In the genomic region with DNA sequence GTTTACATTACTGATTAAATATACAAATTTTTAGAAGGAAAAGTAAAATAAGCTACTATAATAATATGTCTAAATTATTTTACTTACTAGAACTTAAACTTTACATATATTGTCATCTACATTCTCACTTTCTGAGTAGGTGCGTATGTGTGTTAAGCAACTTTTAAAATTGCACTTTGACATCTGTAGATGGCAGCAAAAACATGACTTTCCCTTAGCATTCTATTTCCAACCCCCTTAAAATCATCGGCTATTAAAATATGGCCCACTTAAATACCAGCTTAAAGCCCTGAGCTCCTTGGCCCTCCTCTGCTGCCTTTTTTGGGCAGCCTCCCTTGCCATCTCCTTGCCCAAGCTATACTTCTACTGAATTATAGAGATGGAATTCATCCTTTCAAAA, we compare ENCODE assay signal across 8 cellular contexts.
DNase-seq lines count a peak whose midpoint lies in the region; ATAC-seq, FAIRE-seq and TF ChIP-seq lines count a peak whose summit lies in the region.

No MANE protein-coding gene starts in this region.

- POLR2A ChIA-PET in SK-N-SH (lab: Yijun Ruan, JAX) (interaction anchor here (0.7 kb wide), 1 partner anchor 566 kb away, joined by 3 read pairs; no protein-coding TSS in a partner anchor), HepG2 (lab: Yijun Ruan, JAX) (interaction anchor here (1.1 to 3.3 kb wide), 4 partner anchors 8 to 278 kb away, joined by 3 to 11 read pairs (median 6); a partner anchor contains a TSS)

- H3K9ac ChIP-seq in SK-N-SH (no peak overlapping the region), HepG2 (ENCODE audit: insufficient read depth, low read depth, low read length) (no peak overlapping the region)

- no peaks in the 10 kb centered on the region for H3K79me2 ChIP-seq in SK-N-SH (ENCODE audit: insufficient read depth)
- no peaks in the 10 kb centered on the region for H3K79me2 ChIP-seq in HepG2 (ENCODE audit: insufficient read depth, low read length)

- no peaks in the 10 kb centered on the region for H3F3A ChIP-seq in SK-N-SH (replicated peaks; ENCODE audit: insufficient read depth)

- no peak overlapping the region for H3K27ac Mint-ChIP-seq in HFFc6

- H3K27me3 ChIP-seq in SK-N-SH (ENCODE audit: insufficient read depth) (no peaks in the 10 kb centered on the region), HepG2 (ENCODE audit: control insufficient read depth in 1 of 2, insufficient read depth in 2 of 2, low read length in 2 of 2) (no peaks in the 10 kb centered on the region)

- BruUV-seq in HepG2 (replicated peaks; lab: Mats Ljungman, UMichigan): no TSS peak

- H3K4me1 Mint-ChIP-seq in HFFc6 (ENCODE audit: low read depth): no peaks in the 10 kb centered on the region; the same call in 1 of the 2 replicates

- H3K4me2 ChIP-seq in SK-N-SH: no peak overlapping the region
- H3K4me2 ChIP-seq in HepG2 (ENCODE audit: low read depth, low read length): no peak overlapping the region

- in situ Hi-C loops in HepG2 (cut with HindIII; ENCODE audit: extremely low pct_ligation_motif_present, low pct_unique_long_range_greater_than_20kb): loop anchor here (5.0 to 10.0 kb wide), 2 partner anchors 135 to 278 kb away; a partner anchor contains a TSS

- intact Hi-C loops in HepG2 (cut with micrococcal nuclease; ENCODE audit: unreplicated experiment): loop anchor here (1.0 to 5.0 kb wide), 5 partner anchors 82 to 566 kb away; no protein-coding TSS in a partner anchor

- H3K4me3 Mint-ChIP-seq in HFFc6: no peak overlapping the region

- H3K36me3 ChIP-seq in SK-N-SH (replicated peaks in 1 of 2; ENCODE audit: control insufficient read depth in 1 of 2, insufficient read depth in 2 of 2, low read length in 1 of 2): no peaks in the 10 kb centered on the region
- no peaks in the 10 kb centered on the region for H3K36me3 ChIP-seq in HepG2 (replicated peaks in 1 of 2; ENCODE audit: control insufficient read depth in 1 of 2, insufficient read depth in 2 of 2, low read length in 2 of 2)

- no peaks in the 10 kb centered on the region for H3K36me3 Mint-ChIP-seq in HFFc6 (ENCODE audit: low read depth)

- no peaks in the 10 kb centered on the region for H3K9me2 ChIP-seq in SK-N-SH

- H3K27me3 Mint-ChIP-seq in HFFc6 (ENCODE audit: insufficient read depth): peaks cover 2% of the 10 kb centered on the region

- H2AFZ ChIP-seq in SK-N-SH (ENCODE audit: low read depth) (no peak overlapping the region), HepG2 (ENCODE audit: low read length) (no peak overlapping the region)

- H3K4me1 ChIP-seq in SK-N-SH (ENCODE audit: control insufficient read depth in 1 of 2, insufficient read depth in 2 of 2, low read depth in 1 of 2, low read length in 1 of 2) (peaks cover 0 to 2% of the 10 kb centered on the region in 2 experiments; a peak in 2 of 4 replicates), HepG2 (ENCODE audit: insufficient read depth, low read length) (peaks cover 51% of the 10 kb centered on the region)

- CTCF ChIA-PET in SK-N-SH (lab: Yijun Ruan, JAX) (interaction anchor here (0.7 to 6.6 kb wide), 31 partner anchors 9 to 575 kb away, joined by 3 to 68 read pairs (median 5); no protein-coding TSS in a partner anchor), HepG2 (lab: Yijun Ruan, JAX; ENCODE audit: low intra/inter-chr PET ratio, low total read pairs) (interaction anchor here (1.0 to 1.6 kb wide), 2 partner anchors 84 to 566 kb away, joined by 3 to 6 read pairs; no protein-coding TSS in a partner anchor)

- H3K4me3 ChIP-seq in SK-N-SH (ENCODE audit: low read depth in 2 of 2, low read length in 1 of 2) (no peak overlapping the region), HepG2 (replicated peaks in 1 of 3; ENCODE audit: insufficient read depth in 1 of 3, low read depth in 2 of 3, low read length in 3 of 3) (no peak overlapping the region)

- TF ChIP-seq CTCF in HFFc6 (IDR thresholded peaks at IDR 0.05): peak; percentile 68
- peak; percentile 47 for TF ChIP-seq CTCF in SK-N-SH (IDR thresholded peaks at IDR 0.05)
- TF ChIP-seq CTCF in HepG2 (CRISPR knock-in tag; IDR thresholded peaks at IDR 0.05): peak; percentile 81

- no peaks in the 10 kb centered on the region for H4K20me1 ChIP-seq in SK-N-SH (ENCODE audit: insufficient read depth)
- no peaks in the 10 kb centered on the region for H4K20me1 ChIP-seq in HepG2 (ENCODE audit: insufficient read depth, low read length)

- H3K27ac ChIP-seq in SK-N-SH (ENCODE audit: low read depth in 2 of 2, low read length in 1 of 2) (no peak overlapping the region), HepG2 (ENCODE audit: extremely low read length, insufficient read depth, low read length) (no peak overlapping the region)

- no peak for TF ChIP-seq EP300 in SK-N-SH (IDR thresholded peaks at IDR 0.05; ENCODE audit: borderline replicate concordance in 1 of 2, low read depth in 1 of 2, low read length in 1 of 2)
- TF ChIP-seq EP300 in HepG2 (IDR thresholded peaks at IDR 0.05; ENCODE audit: low read depth in 2 of 2, low read length in 2 of 2): no peak
- TF ChIP-seq EP300 in HepG2 (CRISPR knock-in tag; IDR thresholded peaks at IDR 0.05; ENCODE audit: borderline replicate concordance): no peak

- H3K9me3 ChIP-seq in SK-N-SH (no peaks in the 10 kb centered on the region), HepG2 (ENCODE audit: low read length) (no peaks in the 10 kb centered on the region)

- DNase-seq in D341Med (ENCODE audit: low spot score) (peak; percentile 22), HFFc6 (no peak), SK-N-SH (no peak), HepG2 (ENCODE audit: low spot score) (peak; percentile 35), nucleus accumbens (lab: John Stamatoyannopoulos, UW) (no peak), HuH-7 (ENCODE audit: low spot score) (no peak)
- DNase-seq in activated CD4-positive, alpha-beta T cell treated with anti-CD3 and anti-CD28 coated beads for 4 hours: no peak

- TF ChIP-seq RAD21 in SK-N-SH (IDR thresholded peaks at IDR 0.05; ENCODE audit: low read length): peak; percentile 79
- TF ChIP-seq RAD21 in HepG2 (CRISPR knock-in tag; IDR thresholded peaks at IDR 0.05): peak; percentile 78

- TF ChIP-seq POLR2A in HepG2 (IDR thresholded peaks at IDR 0.05; ENCODE audit: insufficient read depth in 1 of 2, low read depth in 2 of 2, low read length in 2 of 2): no peak

- ATAC-seq in HepG2 (peak; percentile 82), GM21367 (IDR thresholded peaks at IDR 0.05; ENCODE audit: unreplicated experiment) (no peak)

- WGBS in SK-N-SH (ENCODE audit: low lambda C conversion rate): 86% methylated on average over 2 of the region's 2 CpGs
- WGBS in HepG2 (ENCODE audit: low lambda C conversion rate): 17% methylated on average over 2 of the region's 2 CpGs

- H3K9me3 Mint-ChIP-seq in HFFc6: no peaks in the 10 kb centered on the region

- FAIRE-seq in HepG2 (lab: Jason Lieb, UNC): no peak

TF ChIP-seq in SK-N-SH, 30 proteins besides CTCF, POLR2A, EP300 and RAD21:
- TF ChIP-seq TAF1 (IDR thresholded peaks at IDR 0.05; ENCODE audit: borderline replicate concordance, low read depth, low read length) (no peak), SMC3 (IDR thresholded peaks at IDR 0.05; ENCODE audit: low read depth, low read length) (peak; percentile 32; the same call in 1 of the 2 replicates)

TF ChIP-seq in HepG2, 621 proteins besides CTCF, POLR2A, EP300 and RAD21 (continues in another document):
- TF ChIP-seq MED1 (CRISPR knock-in tag; IDR thresholded peaks at IDR 0.05) (peak; percentile 38; the same call in 1 of the 2 replicates), CEBPB (IDR thresholded peaks at IDR 0.05; ENCODE audit: borderline replicate concordance, low read depth, low read length) (peak; percentile 70; the same call in 1 of the 2 replicates), MIXL1 (CRISPR knock-in tag; IDR thresholded peaks at IDR 0.05) (0 out of 2 replicates have a peak, but pooled peaks have one; percentile 37), TCF7 (IDR thresholded peaks at IDR 0.05; ENCODE audit: low read depth) (no peak), ZMYM4 (CRISPR knock-in tag; IDR thresholded peaks at IDR 0.05) (peak; percentile 11; the same call in 1 of the 2 replicates), NR2F2 (IDR thresholded peaks at IDR 0.05; ENCODE audit: borderline replicate concordance, low read depth) (no peak), GATAD2A (CRISPR knock-in tag; IDR thresholded peaks at IDR 0.05) (peak; percentile 55), ZNF569 (CRISPR knock-in tag; IDR thresholded peaks at IDR 0.05; ENCODE audit: borderline replicate concordance) (no peak), PPARG (CRISPR knock-in tag; conservative IDR thresholded peaks at IDR 0.05) (0 out of 2 replicates have a peak, but pooled peaks have one; percentile 38), ISL2 (CRISPR knock-in tag; IDR thresholded peaks at IDR 0.05) (0 out of 2 replicates have a peak, but pooled peaks have one; percentile 31)
- TF ChIP-seq, protein P1, sequence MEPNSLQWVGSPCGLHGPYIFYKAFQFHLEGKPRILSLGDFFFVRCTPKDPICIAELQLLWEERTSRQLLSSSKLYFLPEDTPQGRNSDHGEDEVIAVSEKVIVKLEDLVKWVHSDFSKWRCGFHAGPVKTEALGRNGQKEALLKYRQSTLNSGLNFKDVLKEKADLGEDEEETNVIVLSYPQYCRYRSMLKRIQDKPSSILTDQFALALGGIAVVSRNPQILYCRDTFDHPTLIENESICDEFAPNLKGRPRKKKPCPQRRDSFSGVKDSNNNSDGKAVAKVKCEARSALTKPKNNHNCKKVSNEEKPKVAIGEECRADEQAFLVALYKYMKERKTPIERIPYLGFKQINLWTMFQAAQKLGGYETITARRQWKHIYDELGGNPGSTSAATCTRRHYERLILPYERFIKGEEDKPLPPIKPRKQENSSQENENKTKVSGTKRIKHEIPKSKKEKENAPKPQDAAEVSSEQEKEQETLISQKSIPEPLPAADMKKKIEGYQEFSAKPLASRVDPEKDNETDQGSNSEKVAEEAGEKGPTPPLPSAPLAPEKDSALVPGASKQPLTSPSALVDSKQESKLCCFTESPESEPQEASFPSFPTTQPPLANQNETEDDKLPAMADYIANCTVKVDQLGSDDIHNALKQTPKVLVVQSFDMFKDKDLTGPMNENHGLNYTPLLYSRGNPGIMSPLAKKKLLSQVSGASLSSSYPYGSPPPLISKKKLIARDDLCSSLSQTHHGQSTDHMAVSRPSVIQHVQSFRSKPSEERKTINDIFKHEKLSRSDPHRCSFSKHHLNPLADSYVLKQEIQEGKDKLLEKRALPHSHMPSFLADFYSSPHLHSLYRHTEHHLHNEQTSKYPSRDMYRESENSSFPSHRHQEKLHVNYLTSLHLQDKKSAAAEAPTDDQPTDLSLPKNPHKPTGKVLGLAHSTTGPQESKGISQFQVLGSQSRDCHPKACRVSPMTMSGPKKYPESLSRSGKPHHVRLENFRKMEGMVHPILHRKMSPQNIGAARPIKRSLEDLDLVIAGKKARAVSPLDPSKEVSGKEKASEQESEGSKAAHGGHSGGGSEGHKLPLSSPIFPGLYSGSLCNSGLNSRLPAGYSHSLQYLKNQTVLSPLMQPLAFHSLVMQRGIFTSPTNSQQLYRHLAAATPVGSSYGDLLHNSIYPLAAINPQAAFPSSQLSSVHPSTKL (CRISPR knock-in tag; IDR thresholded peaks at IDR 0.05): peak; percentile 53; the same call in 1 of the 2 replicates

Comparison
In these comparisons a context has a peak if more than half of its experiments do, and no peak if none do; other contexts are left out.
1. DNase-seq: peak in D341Med (single experiment) and HepG2 (single experiment); none in HFFc6 (single experiment), SK-N-SH (single experiment), nucleus accumbens (0 of 56), activated CD4-positive, alpha-beta T cell treated with anti-CD3 and anti-CD28 coated beads for 4 hours (0 of 2) and HuH-7 (single experiment).
2. Peak in every context shown above with its lines, with median percentiles within 50 percentile points of each other: CTCF ChIP-seq.